13 cellular contexts compared by ENCODE assay signal in the genomic region with DNA sequence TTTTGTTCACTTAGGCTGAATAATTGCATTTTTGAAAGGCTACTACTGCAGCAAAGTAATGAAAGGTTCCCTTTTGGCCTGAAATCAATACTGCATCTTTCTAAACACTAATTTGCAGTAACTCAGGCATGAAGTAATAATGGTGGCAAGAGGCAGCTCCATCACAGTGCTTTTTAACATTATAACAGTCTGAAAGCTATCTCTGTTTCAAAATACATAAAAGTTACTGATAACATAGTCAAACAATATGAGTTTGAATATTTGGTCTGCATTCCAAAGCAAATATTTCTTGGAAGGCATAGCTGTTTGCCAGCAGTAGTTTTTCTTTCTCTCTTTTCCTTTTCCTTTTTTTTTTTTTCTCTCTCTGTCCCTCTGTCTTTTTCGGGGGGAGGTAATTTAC.
"Had no signal": no experiment of that assay in that cellular context is flagged by ENCODE, and none has a peak within 500 bp of the region (broad histone marks: within the 10 kb centered on the region; RNA-seq: fewer than 3 reads in every experiment).

No MANE protein-coding gene starts in this region.

- H3K4me3 Mint-ChIP-seq: activated naive CD4-positive, alpha-beta T cell treated with anti-CD3 and anti-CD28 coated beads for 36 hours; activated T-helper 17 cell treated with anti-CD3 and anti-CD28 coated beads, Interleukin-2, amount 50 U/mL, for 72 hours; stimulated activated effector memory CD8-positive, alpha-beta T cell treated with anti-CD3 and anti-CD28 coated beads, Interleukin-12 subunit alpha, Interleukin-12 subunit beta, amount 100 ng/mL, for 72 hours had no signal

- H3K4me1 ChIP-seq: upper lobe of right lung had no signal

- H3K9me3 Mint-ChIP-seq: activated naive CD4-positive, alpha-beta T cell treated with anti-CD3 and anti-CD28 coated beads for 36 hours; activated T-helper 17 cell treated with anti-CD3 and anti-CD28 coated beads, Interleukin-2, amount 50 U/mL, for 72 hours had no signal

- H3K4me1 Mint-ChIP-seq: activated T-helper 17 cell treated with anti-CD3 and anti-CD28 coated beads, Interleukin-2, amount 50 U/mL, for 72 hours; stimulated activated effector memory CD8-positive, alpha-beta T cell treated with anti-CD3 and anti-CD28 coated beads, Interleukin-12 subunit alpha, Interleukin-12 subunit beta, amount 100 ng/mL, for 72 hours had no signal

- H3K36me3 ChIP-seq: neutrophil, upper lobe of right lung had no signal

- H3K4me3 ChIP-seq: thoracic aorta, upper lobe of right lung had no signal

- ATAC-seq: activated T-helper 17 cell treated with anti-CD3 and anti-CD28 coated beads, Interleukin-2, amount 50 U/mL, for 72 hours; left colon; stimulated activated effector memory CD8-positive, alpha-beta T cell treated with anti-CD3 and anti-CD28 coated beads, Interleukin-12 subunit alpha, Interleukin-12 subunit beta, amount 100 ng/mL, for 72 hours; upper lobe of right lung had no signal

- H3K27me3 ChIP-seq: neutrophil, upper lobe of right lung had no signal

- H3K27me3 Mint-ChIP-seq: activated T-helper 17 cell treated with anti-CD3 and anti-CD28 coated beads, Interleukin-2, amount 50 U/mL, for 72 hours had no signal

- FAIRE-seq: islet of Langerhans had no signal

- H3K9me3 ChIP-seq: neutrophil, thoracic aorta, upper lobe of right lung had no signal

- H3K27ac ChIP-seq: neutrophil, thoracic aorta, upper lobe of right lung had no signal

- H3K36me3 Mint-ChIP-seq: stimulated activated effector memory CD8-positive, alpha-beta T cell treated with anti-CD3 and anti-CD28 coated beads, Interleukin-12 subunit alpha, Interleukin-12 subunit beta, amount 100 ng/mL, for 72 hours had no signal

- H3K27ac Mint-ChIP-seq: activated naive CD4-positive, alpha-beta T cell treated with anti-CD3 and anti-CD28 coated beads for 36 hours; activated T-helper 17 cell treated with anti-CD3 and anti-CD28 coated beads, Interleukin-2, amount 50 U/mL, for 72 hours; stimulated activated effector memory CD8-positive, alpha-beta T cell treated with anti-CD3 and anti-CD28 coated beads, Interleukin-12 subunit alpha, Interleukin-12 subunit beta, amount 100 ng/mL, for 72 hours had no signal

- DNase-seq: activated CD4-positive, alpha-beta T cell treated with anti-CD3 and anti-CD28 coated beads, Interleukin-2, amount 50 U/mL, for 4 hours; activated CD4-positive, CD25-positive, alpha-beta regulatory T cell treated with anti-CD3 and anti-CD28 coated beads, Interleukin-2, amount 50 U/mL, for 72 hours; activated naive CD4-positive, alpha-beta T cell treated with anti-CD3 and anti-CD28 coated beads for 36 hours; caudate nucleus; effector memory CD4-positive, alpha-beta T cell; left colon; posterior cingulate gyrus; upper lobe of right lung had no signal
